8 cellular contexts compared by ENCODE assay signal in the genomic region with DNA sequence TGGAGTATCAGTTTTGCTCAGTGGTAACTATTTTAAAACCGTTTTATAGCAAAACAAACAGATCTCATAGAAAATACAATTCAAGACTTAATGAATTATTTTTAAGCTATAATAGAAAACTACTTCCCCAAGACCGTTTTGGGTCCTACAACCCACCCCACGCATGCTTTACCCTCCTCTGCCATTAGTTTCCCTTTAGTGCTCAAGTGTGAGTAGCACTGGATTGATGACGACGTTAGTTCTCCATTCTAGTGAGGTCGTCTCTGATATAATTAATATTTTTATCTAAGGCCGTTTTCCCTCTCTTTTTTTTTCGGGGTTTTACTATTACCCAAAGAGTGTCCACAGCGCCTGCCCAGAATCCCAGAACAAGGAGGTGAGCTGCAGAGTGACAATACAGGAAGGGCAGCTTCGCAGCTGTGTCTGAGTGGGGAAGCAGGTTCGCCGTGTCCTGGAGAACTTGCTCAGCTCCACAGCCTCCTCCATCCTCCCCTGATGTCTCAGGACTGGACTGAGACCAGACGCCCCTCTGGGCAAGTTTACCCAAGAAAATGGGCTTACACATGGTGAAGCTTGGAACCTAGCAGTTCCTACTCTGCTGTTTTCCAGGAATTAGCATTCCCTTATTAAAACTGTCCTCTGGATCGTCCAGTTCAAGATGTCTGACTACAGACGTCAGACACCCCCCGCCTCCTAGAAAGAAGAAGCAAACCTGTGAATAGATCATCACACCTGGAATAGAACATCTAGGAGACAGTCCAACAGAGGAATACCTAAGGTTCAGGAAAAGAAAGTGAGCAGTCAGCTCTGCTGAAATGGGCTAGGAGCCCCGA. TPM values are rescaled to one million over a fixed set of nuclear protein-coding genes. Genes with fewer than 3 reads are reported as not detected.
DNase-seq lines count a peak whose midpoint lies in the region; ATAC-seq lines count a peak whose summit lies in the region.

No MANE protein-coding gene starts in this region.

- ATAC-seq in stimulated activated naive CD8-positive, alpha-beta T cell treated with anti-CD3 and anti-CD28 coated beads, Interleukin-15, amount 100 ng/mL, for 72 hours, result peak; percentile 39
- no peak for ATAC-seq in GM18502 (IDR thresholded peaks at IDR 0.05; ENCODE audit: poor library complexity, unreplicated experiment)
- ATAC-seq in HG03439 (IDR thresholded peaks at IDR 0.05; ENCODE audit: unreplicated experiment), result no peak

- no peaks in the 10 kb centered on the region for H3K36me3 Mint-ChIP-seq in activated T-helper 2 cell treated with anti-CD3 and anti-CD28 coated beads, Interferon-gamma antibody, Interleukin-2, Interleukin-4, amounts not matched to agents 10 μg/mL and 5 μg/mL and 100 μg/mL, durations not matched to agents 14 hours and 24 hours and 36 hours (ENCODE audit: low read depth)

- peaks cover 19% of the 10 kb centered on the region for H3K4me1 Mint-ChIP-seq in activated T-helper 2 cell treated with anti-CD3 and anti-CD28 coated beads, Interferon-gamma antibody, Interleukin-2, Interleukin-4, amounts not matched to agents 10 μg/mL and 5 μg/mL and 100 μg/mL, durations not matched to agents 14 hours and 24 hours and 36 hours (ENCODE audit: low read depth)
- peaks cover 24% of the 10 kb centered on the region for H3K4me1 Mint-ChIP-seq in stimulated activated naive CD8-positive, alpha-beta T cell treated with anti-CD3 and anti-CD28 coated beads, Interleukin-15, amount 100 ng/mL, for 72 hours

- peak; percentile 7 for DNase-seq in DMS 273 (lab: John Stamatoyannopoulos, UW; ENCODE audit: unreplicated experiment)
- DNase-seq in DMS 273 treated with DMSO at 0.1 percent for 48 hours (lab: John Stamatoyannopoulos, UW), result no peak
- peak; percentile 5 for DNase-seq in HT1080 (ENCODE audit: low read depth)
- DNase-seq in activated T-helper 2 cell treated with anti-CD3 and anti-CD28 coated beads, Interferon-gamma antibody, Interleukin-2, Interleukin-4, amounts not matched to agents 10 μg/mL and 5 μg/mL and 100 μg/mL, durations not matched to agents 14 hours and 24 hours and 36 hours (ENCODE audit: low spot score), result no peak
- peak; percentile 12 for DNase-seq in iPS-NIHi7 (ENCODE audit: extremely low spot score)
- peak in 1 of 2 donors; percentile 3 for DNase-seq in stimulated activated naive CD8-positive, alpha-beta T cell treated with anti-CD3 and anti-CD28 coated beads, Interleukin-15, amount 100 ng/mL, for 72 hours

- H3K9me3 Mint-ChIP-seq in activated T-helper 2 cell treated with anti-CD3 and anti-CD28 coated beads, Interferon-gamma antibody, Interleukin-2, Interleukin-4, amounts not matched to agents 10 μg/mL and 5 μg/mL and 100 μg/mL, durations not matched to agents 14 hours and 24 hours and 36 hours, result no peaks in the 10 kb centered on the region
- H3K9me3 Mint-ChIP-seq in stimulated activated naive CD8-positive, alpha-beta T cell treated with anti-CD3 and anti-CD28 coated beads, Interleukin-15, amount 100 ng/mL, for 72 hours, result no peaks in the 10 kb centered on the region

- no peak overlapping the region for H3K27ac Mint-ChIP-seq in activated T-helper 2 cell treated with anti-CD3 and anti-CD28 coated beads, Interferon-gamma antibody, Interleukin-2, Interleukin-4, amounts not matched to agents 10 μg/mL and 5 μg/mL and 100 μg/mL, durations not matched to agents 14 hours and 24 hours and 36 hours
- H3K27ac Mint-ChIP-seq in stimulated activated naive CD8-positive, alpha-beta T cell treated with anti-CD3 and anti-CD28 coated beads, Interleukin-15, amount 100 ng/mL, for 72 hours, result no peak overlapping the region

- peak overlapping the region; percentile 72 for H3K4me3 Mint-ChIP-seq in activated T-helper 2 cell treated with anti-CD3 and anti-CD28 coated beads, Interferon-gamma antibody, Interleukin-2, Interleukin-4, amounts not matched to agents 10 μg/mL and 5 μg/mL and 100 μg/mL, durations not matched to agents 14 hours and 24 hours and 36 hours (ENCODE audit: low read depth)
- peak overlapping the region; percentile 89 for H3K4me3 Mint-ChIP-seq in stimulated activated naive CD8-positive, alpha-beta T cell treated with anti-CD3 and anti-CD28 coated beads, Interleukin-15, amount 100 ng/mL, for 72 hours

- intact Hi-C loops in activated T-helper 2 cell treated with anti-CD3 and anti-CD28 coated beads, Interferon-gamma antibody, Interleukin-2, Interleukin-4, amounts not matched to agents 10 μg/mL and 5 μg/mL and 100 μg/mL, durations not matched to agents 14 hours and 24 hours and 36 hours (cut with micrococcal nuclease), result loop anchor here (5.0 to 10.0 kb wide), 3 partner anchors 148 to 378 kb away; no protein-coding TSS in a partner anchor

- H3K27me3 Mint-ChIP-seq in activated T-helper 2 cell treated with anti-CD3 and anti-CD28 coated beads, Interferon-gamma antibody, Interleukin-2, Interleukin-4, amounts not matched to agents 10 μg/mL and 5 μg/mL and 100 μg/mL, durations not matched to agents 14 hours and 24 hours and 36 hours (ENCODE audit: low read depth), result peaks cover 55% of the 10 kb centered on the region
- peaks cover 72% of the 10 kb centered on the region for H3K27me3 Mint-ChIP-seq in stimulated activated naive CD8-positive, alpha-beta T cell treated with anti-CD3 and anti-CD28 coated beads, Interleukin-15, amount 100 ng/mL, for 72 hours

RNA-seq across cellular contexts. Expression of a gene that starts 31.9 kb away (rescaled TPM):
- total RNA-seq in HT1080 (2014; rRNA removed; shearing (Covaris generic)), result 9.5 and 10.5 TPM in 2 replicates
- polyA plus RNA-seq in HT1080 (2015; cell fraction: cytosol; rRNA removed), result 7.3 and 11.5 TPM in 2 replicates
- polyA plus RNA-seq in HT1080 (2015; cell fraction: nucleus; rRNA removed), result 74.5 and 80.8 TPM in 2 replicates
- 33.0 and 37.6 TPM in 2 replicates for total RNA-seq in activated T-helper 2 cell treated with anti-CD3 and anti-CD28 coated beads, Interferon-gamma antibody, Interleukin-2, Interleukin-4, amounts not matched to agents 10 μg/mL and 5 μg/mL and 100 μg/mL, durations not matched to agents 14 hours and 24 hours and 36 hours

Comparison
In these comparisons a context has a peak if more than half of its experiments do, and no peak if none do; other contexts are left out.
1. DNase-seq: peak in DMS 273 (single experiment), HT1080 (single experiment) and iPS-NIHi7 (single experiment); none in DMS 273 treated with DMSO at 0.1 percent for 48 hours (single experiment) and activated T-helper 2 cell treated with anti-CD3 and anti-CD28 coated beads, Interferon-gamma antibody, Interleukin-2, Interleukin-4, amounts not matched to agents 10 μg/mL and 5 μg/mL and 100 μg/mL, durations not matched to agents 14 hours and 24 hours and 36 hours (single experiment).